ENCODE assay signal across 1 cellular context in the genomic region with DNA sequence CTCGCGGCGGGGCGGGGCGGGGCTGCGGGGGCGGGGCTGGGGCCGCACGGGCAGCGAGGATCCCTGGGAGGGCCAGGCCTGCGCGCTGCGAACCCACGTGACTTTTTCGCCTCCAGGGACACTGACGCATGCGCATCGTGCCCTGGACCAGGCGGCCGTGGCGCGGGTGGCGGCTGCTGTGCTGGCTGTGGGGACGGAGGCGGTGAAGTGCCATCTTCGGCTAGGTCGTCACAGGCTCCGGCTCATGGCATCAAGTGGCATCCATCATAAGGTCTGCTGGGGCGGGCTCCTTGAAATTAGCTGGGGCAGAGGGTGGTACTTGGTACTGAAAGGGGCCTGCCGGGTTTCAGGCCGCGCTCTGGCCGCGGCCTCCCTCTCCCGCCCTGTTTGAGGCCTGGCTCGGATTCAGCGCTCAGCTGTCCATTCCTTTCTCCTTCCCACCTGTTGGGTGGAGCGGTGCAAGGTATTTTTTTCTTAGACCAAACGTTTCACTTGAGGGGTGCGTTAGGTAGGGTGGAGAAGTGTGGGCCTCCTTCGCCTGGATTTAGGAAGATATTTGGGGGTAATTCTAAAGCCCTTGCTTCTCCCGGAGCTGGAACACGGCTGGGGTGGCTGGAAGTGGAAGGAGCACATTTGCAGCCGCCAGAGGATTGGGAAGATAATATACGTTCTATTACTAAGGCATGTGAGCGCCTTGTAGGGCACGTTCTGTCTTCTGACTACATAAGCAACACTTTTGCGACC.
TF ChIP-seq lines count a peak whose summit lies in the region.

A gene with protein sequence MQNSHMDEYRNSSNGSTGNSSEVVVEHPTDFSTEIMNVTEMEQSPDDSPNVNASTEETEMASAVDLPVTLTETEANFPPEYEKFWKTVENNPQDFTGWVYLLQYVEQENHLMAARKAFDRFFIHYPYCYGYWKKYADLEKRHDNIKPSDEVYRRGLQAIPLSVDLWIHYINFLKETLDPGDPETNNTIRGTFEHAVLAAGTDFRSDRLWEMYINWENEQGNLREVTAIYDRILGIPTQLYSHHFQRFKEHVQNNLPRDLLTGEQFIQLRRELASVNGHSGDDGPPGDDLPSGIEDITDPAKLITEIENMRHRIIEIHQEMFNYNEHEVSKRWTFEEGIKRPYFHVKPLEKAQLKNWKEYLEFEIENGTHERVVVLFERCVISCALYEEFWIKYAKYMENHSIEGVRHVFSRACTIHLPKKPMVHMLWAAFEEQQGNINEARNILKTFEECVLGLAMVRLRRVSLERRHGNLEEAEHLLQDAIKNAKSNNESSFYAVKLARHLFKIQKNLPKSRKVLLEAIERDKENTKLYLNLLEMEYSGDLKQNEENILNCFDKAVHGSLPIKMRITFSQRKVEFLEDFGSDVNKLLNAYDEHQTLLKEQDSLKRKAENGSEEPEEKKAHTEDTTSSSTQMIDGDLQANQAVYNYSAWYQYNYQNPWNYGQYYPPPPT (plus strand): TSS at position 138 of the 744 bp plus-strand sequence. CDS start 11,124 bp downstream, outside the sequence.

TF ChIP-seq in HepG2, 621 proteins besides CTCF, POLR2A, EP300 and RAD21 (continued from another document):
- TF ChIP-seq ASH2L (IDR thresholded peaks at IDR 0.05; ENCODE audit: insufficient read length, low read depth, low read length) (peak; percentile 89), ZNF550 (CRISPR knock-in tag; IDR thresholded peaks at IDR 0.05; ENCODE audit: borderline replicate concordance) (no peak), ZNF44 (CRISPR knock-in tag; IDR thresholded peaks at IDR 0.05) (no peak), FOXK1 (CRISPR knock-in tag; IDR thresholded peaks at IDR 0.05; ENCODE audit: borderline replicate concordance, low read depth) (peak; percentile 27; the same call in 1 of the 2 replicates)
- TF ChIP-seq, protein P1, sequence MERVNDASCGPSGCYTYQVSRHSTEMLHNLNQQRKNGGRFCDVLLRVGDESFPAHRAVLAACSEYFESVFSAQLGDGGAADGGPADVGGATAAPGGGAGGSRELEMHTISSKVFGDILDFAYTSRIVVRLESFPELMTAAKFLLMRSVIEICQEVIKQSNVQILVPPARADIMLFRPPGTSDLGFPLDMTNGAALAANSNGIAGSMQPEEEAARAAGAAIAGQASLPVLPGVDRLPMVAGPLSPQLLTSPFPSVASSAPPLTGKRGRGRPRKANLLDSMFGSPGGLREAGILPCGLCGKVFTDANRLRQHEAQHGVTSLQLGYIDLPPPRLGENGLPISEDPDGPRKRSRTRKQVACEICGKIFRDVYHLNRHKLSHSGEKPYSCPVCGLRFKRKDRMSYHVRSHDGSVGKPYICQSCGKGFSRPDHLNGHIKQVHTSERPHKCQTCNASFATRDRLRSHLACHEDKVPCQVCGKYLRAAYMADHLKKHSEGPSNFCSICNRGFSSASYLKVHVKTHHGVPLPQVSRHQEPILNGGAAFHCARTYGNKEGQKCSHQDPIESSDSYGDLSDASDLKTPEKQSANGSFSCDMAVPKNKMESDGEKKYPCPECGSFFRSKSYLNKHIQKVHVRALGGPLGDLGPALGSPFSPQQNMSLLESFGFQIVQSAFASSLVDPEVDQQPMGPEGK (CRISPR knock-in tag; IDR thresholded peaks at IDR 0.05), result no peak; the same call in none of the 2 replicates
